Comparison of ENCODE assay signal across 8 cellular contexts in genomic region chr5:132437604-132438275, GRCh38. TPM values are rescaled to one million over a fixed set of nuclear protein-coding genes. Genes with fewer than 3 reads are reported as not detected.
DNase-seq lines count a peak whose midpoint lies in the region; ATAC-seq and TF ChIP-seq lines count a peak whose summit lies in the region.

No MANE protein-coding gene starts in this region.

- no peaks in the 10 kb centered on the region for H3K27me3 Mint-ChIP-seq in activated CD4-positive, alpha-beta memory T cell treated with anti-CD3 and anti-CD28 coated beads for 36 hours
- no peaks in the 10 kb centered on the region for H3K27me3 Mint-ChIP-seq in Calu3 (ENCODE audit: unreplicated experiment)

- no peak for TF ChIP-seq EP300 in ovary (IDR thresholded peaks at IDR 0.05)

- H3K4me3 ChIP-seq in fibroblast of lung (replicated peaks in 1 of 4; ENCODE audit: control extremely low read depth in 1 of 4, insufficient read depth in 1 of 4, low read depth in 3 of 4, low read length in 4 of 4), result no peak overlapping the region
- H3K4me3 ChIP-seq in ovary, result no peak overlapping the region

- peak; percentile 94 for DNase-seq in EL
- peak; percentile 75 for DNase-seq in KBM-7
- peak; percentile 83 for DNase-seq in activated CD4-positive, alpha-beta memory T cell treated with anti-CD3 and anti-CD28 coated beads for 36 hours
- DNase-seq in fibroblast of lung (ENCODE audit: low read depth in 2 of 2), result peak; percentile 89
- peak; percentile 81 to 87 (median 86) for DNase-seq in ovary
- no peak for DNase-seq in Calu3
- DNase-seq in NCI-H345 (lab: John Stamatoyannopoulos, UW), result no peak

- peaks cover 78% of the 10 kb centered on the region for H3K4me1 Mint-ChIP-seq in activated CD4-positive, alpha-beta memory T cell treated with anti-CD3 and anti-CD28 coated beads for 36 hours (ENCODE audit: low read depth)
- peaks cover 8% of the 10 kb centered on the region for H3K4me1 Mint-ChIP-seq in Calu3 (ENCODE audit: low read depth, unreplicated experiment)

- no peaks in the 10 kb centered on the region for H4K20me1 ChIP-seq in fibroblast of lung (ENCODE audit: control insufficient read depth, extremely low read depth, insufficient read depth, low read length)

- TF ChIP-seq CTCF in fibroblast of lung (conservative IDR thresholded peaks at IDR 0.05 in 1 of 2, IDR thresholded peaks at IDR 0.05 in 1 of 2; ENCODE audit: low read depth in 1 of 2, low read length in 2 of 2) (no peak), ovary (IDR thresholded peaks at IDR 0.05) (no peak), Calu3 (IDR thresholded peaks at IDR 0.05; ENCODE audit: unreplicated experiment) (no peak)

- no peaks in the 10 kb centered on the region for H3K9me3 ChIP-seq in fibroblast of lung (ENCODE audit: control insufficient read depth, insufficient read depth, low read depth, low read length)
- H3K9me3 ChIP-seq in ovary, result no peaks in the 10 kb centered on the region

- peaks cover 8% of the 10 kb centered on the region for H3K36me3 Mint-ChIP-seq in activated CD4-positive, alpha-beta memory T cell treated with anti-CD3 and anti-CD28 coated beads for 36 hours
- H3K36me3 Mint-ChIP-seq in Calu3 (ENCODE audit: insufficient read depth, unreplicated experiment), result no peaks in the 10 kb centered on the region

- no TSS peak for BruUV-seq in Calu3 (replicated peaks; lab: Mats Ljungman, UMichigan)

- H3K9me3 Mint-ChIP-seq in activated CD4-positive, alpha-beta memory T cell treated with anti-CD3 and anti-CD28 coated beads for 36 hours, result no peaks in the 10 kb centered on the region
- H3K9me3 Mint-ChIP-seq in Calu3 (ENCODE audit: low read depth, unreplicated experiment), result no peaks in the 10 kb centered on the region

- H3K27me3 ChIP-seq in fibroblast of lung (ENCODE audit: control insufficient read depth, insufficient read depth, low read length) (no peaks in the 10 kb centered on the region), ovary (no peaks in the 10 kb centered on the region)

- H3K4me1 ChIP-seq in fibroblast of lung (ENCODE audit: control insufficient read depth, extremely low read depth, insufficient read depth, low read length), result peaks cover 38% of the 10 kb centered on the region
- H3K4me1 ChIP-seq in ovary (ENCODE audit: insufficient read depth), result peaks cover 28% of the 10 kb centered on the region

- H3K79me2 ChIP-seq in fibroblast of lung (ENCODE audit: control insufficient read depth, insufficient read depth, low read length), result peaks cover 6% of the 10 kb centered on the region

- ATAC-seq in GM21529 (IDR thresholded peaks at IDR 0.05; ENCODE audit: unreplicated experiment), result peak; percentile 92

- peak overlapping the region; percentile 78 for H3K27ac Mint-ChIP-seq in activated CD4-positive, alpha-beta memory T cell treated with anti-CD3 and anti-CD28 coated beads for 36 hours
- no peak overlapping the region for H3K27ac Mint-ChIP-seq in Calu3 (ENCODE audit: unreplicated experiment)

- peak overlapping the region; percentile 56 for H3K4me2 ChIP-seq in fibroblast of lung (ENCODE audit: extremely low read depth, insufficient read depth, low read length)

- in situ Hi-C loops in KBM-7 (cut with MboI; ENCODE audit: low pct_unique_long_range_greater_than_20kb, low sequenced_read_pairs), result no loop called here

- H3K4me3 Mint-ChIP-seq in activated CD4-positive, alpha-beta memory T cell treated with anti-CD3 and anti-CD28 coated beads for 36 hours, result peak overlapping the region; percentile 18
- no peak overlapping the region for H3K4me3 Mint-ChIP-seq in Calu3 (ENCODE audit: low read depth, unreplicated experiment)

- no peak overlapping the region for H2AFZ ChIP-seq in fibroblast of lung (ENCODE audit: low read length)

- 11 to 25% (median 15%) methylated on average over 3 of the region's 3 CpGs for WGBS in ovary, 3 donors

- POLR2A ChIA-PET in activated CD4-positive, alpha-beta memory T cell treated with anti-CD3 and anti-CD28 coated beads for 36 hours (lab: Charles Lee), result interaction anchor here (0.8 to 4.8 kb wide), 7 partner anchors 11 to 53 kb away, joined by 3 to 37 read pairs (median 4); partner anchors contain the start of gene IRF1

- intact Hi-C loops in activated CD4-positive, alpha-beta memory T cell treated with anti-CD3 and anti-CD28 coated beads for 36 hours (cut with micrococcal nuclease), result loop anchor here (1.0 kb wide), 3 partner anchors 12 to 29 kb away; no protein-coding TSS in a partner anchor
- intact Hi-C loops in ovary (cut with DNase I) (no loop called here), Calu3 (cut with micrococcal nuclease; ENCODE audit: unreplicated experiment) (no loop called here)

- CTCF ChIA-PET in activated CD4-positive, alpha-beta memory T cell treated with anti-CD3 and anti-CD28 coated beads for 36 hours (lab: Charles Lee), result interaction anchor here (1.1 to 4.1 kb wide), 9 partner anchors 12 to 63 kb away, joined by 3 to 21 read pairs (median 5); no protein-coding TSS in a partner anchor
- CTCF ChIA-PET in Calu3 (lab: Charles Lee), result interaction anchor here (1.3 kb wide), 1 partner anchor 8 kb away, joined by 4 read pairs; no protein-coding TSS in a partner anchor

- H3K36me3 ChIP-seq in fibroblast of lung (ENCODE audit: control insufficient read depth, insufficient read depth, low read length) (no peaks in the 10 kb centered on the region), ovary (no peaks in the 10 kb centered on the region)

- no peak overlapping the region for H3K9ac ChIP-seq in fibroblast of lung (ENCODE audit: insufficient read depth, low read length)

- TF ChIP-seq POLR2A in ovary (IDR thresholded peaks at IDR 0.05), result no peak

- H3K27ac ChIP-seq in fibroblast of lung (ENCODE audit: insufficient read depth, low read length) (peak overlapping the region; percentile 80), ovary (peak overlapping the region in 1 of 2 donors; percentile 72)

RNA-seq across cellular contexts. Expression of gene IRF1, which starts 52.8 kb away (rescaled TPM):
- total RNA-seq in activated CD4-positive, alpha-beta memory T cell treated with anti-CD3 and anti-CD28 coated beads for 36 hours, result 100 to 1,000 TPM; 104 to 106 TPM
- 22.1 and 34.7 TPM in 2 replicates for total RNA-seq in fibroblast of lung
- polyA plus RNA-seq in fibroblast of lung, result 36.8 and 37.6 TPM in 2 replicates
- polyA plus RNA-seq in fibroblast of lung (2012), result 32.1 and 37.0 TPM in 2 replicates
- polyA minus RNA-seq in fibroblast of lung (ENCODE audit: low replicate concordance), result 45.2 and 81.5 TPM in 2 replicates
- 100 to 1,000 TPM in 1 of 7 donors, 10 to 100 TPM in 6; 17.3 to 126 (median 31.1) TPM for total RNA-seq in ovary
- 10 to 100 TPM; 23.1 to 26.7 TPM for polyA plus RNA-seq in ovary
- total RNA-seq in Calu3 (2022), result 64.0 and 82.4 TPM in 2 replicates

Comparison
In these comparisons a context has a peak if more than half of its experiments do, and no peak if none do; other contexts are left out.
1. DNase-seq: peak in EL (single experiment), KBM-7 (single experiment), activated CD4-positive, alpha-beta memory T cell treated with anti-CD3 and anti-CD28 coated beads for 36 hours (single experiment), fibroblast of lung (2 of 2) and ovary (5 of 5); none in Calu3 (single experiment) and NCI-H345 (single experiment).